8 cellular contexts compared by ENCODE assay signal in genomic region chr20:48568520-48568919, GRCh38.
"Had no signal": no experiment of that assay in that cellular context is flagged by ENCODE, and none has a peak within 500 bp of the region (broad histone marks: within the 10 kb centered on the region; RNA-seq: fewer than 3 reads in every experiment).

No MANE protein-coding gene starts in this region.

- DNase-seq: GDM1, GF-D8 had no signal

- FAIRE-seq: G401.6, GM12878, GM12891, GM12892, GM18507, GM19239 had no signal

- H3K4me3 ChIP-seq: GM12878 had no signal

- ATAC-seq: GM12878 had no signal
